ENCODE assay signal across 16 cellular contexts in genomic region chr16:4303973-4304372, GRCh38. TPM values are rescaled to one million over a fixed set of nuclear protein-coding genes. Genes with fewer than 3 reads are reported as not detected.
A peak's percentile ranks its signal among the peaks of the same experiment; 100 is the strongest.
DNase-seq lines count a peak whose midpoint lies in the region; ATAC-seq lines count a peak whose summit lies in the region.
"Had no signal": no experiment of that assay in that cellular context is flagged by ENCODE, and none has a peak within 500 bp of the region (broad histone marks: within the 10 kb centered on the region; RNA-seq: fewer than 3 reads in every experiment).

No MANE protein-coding gene starts in this region.

- peak overlapping the region; percentile 24 for H3K4me3 Mint-ChIP-seq in activated naive CD8-positive, alpha-beta T cell treated with anti-CD3 and anti-CD28 coated beads, Interleukin-2, amount 10 ng/mL, durations not matched to agents 7 days and 5 days
- no peak overlapping the region for H3K4me3 Mint-ChIP-seq in activated naive CD8-positive, alpha-beta T cell treated with anti-CD3 and anti-CD28 coated beads for 36 hours
- no peak overlapping the region for H3K4me3 Mint-ChIP-seq in stimulated activated naive CD8-positive, alpha-beta T cell treated with anti-CD3 and anti-CD28 coated beads, Interleukin-15, amount 100 ng/mL, for 72 hours
- H3K4me3 Mint-ChIP-seq: activated naive CD4-positive, alpha-beta T cell treated with anti-CD3 and anti-CD28 coated beads for 36 hours had no signal

- no peaks in the 10 kb centered on the region for H3K9me3 Mint-ChIP-seq in activated naive CD8-positive, alpha-beta T cell treated with anti-CD3 and anti-CD28 coated beads, Interleukin-2, amount 10 ng/mL, durations not matched to agents 7 days and 5 days
- H3K9me3 Mint-ChIP-seq in activated naive CD8-positive, alpha-beta T cell treated with anti-CD3 and anti-CD28 coated beads for 36 hours: peaks cover 6% of the 10 kb centered on the region
- H3K9me3 Mint-ChIP-seq in stimulated activated naive CD8-positive, alpha-beta T cell treated with anti-CD3 and anti-CD28 coated beads, Interleukin-15, amount 100 ng/mL, for 72 hours: peaks cover 6 to 9% of the 10 kb centered on the region in 2 donors
- H3K9me3 Mint-ChIP-seq: activated naive CD4-positive, alpha-beta T cell treated with anti-CD3 and anti-CD28 coated beads for 36 hours had no signal

- no peak for ATAC-seq in activated naive CD8-positive, alpha-beta T cell treated with anti-CD3 and anti-CD28 coated beads, Interleukin-2, amount 10 ng/mL, durations not matched to agents 7 days and 5 days (ENCODE audit: low read depth)
- ATAC-seq in stimulated activated naive CD8-positive, alpha-beta T cell treated with anti-CD3 and anti-CD28 coated beads, Interleukin-15, amount 100 ng/mL, for 72 hours: no peak
- no peak for ATAC-seq in GM19324 (IDR thresholded peaks at IDR 0.05; ENCODE audit: low FRiP score, unreplicated experiment)
- ATAC-seq: pancreas had no signal

- H3K4me1 Mint-ChIP-seq in activated naive CD8-positive, alpha-beta T cell treated with anti-CD3 and anti-CD28 coated beads, Interleukin-2, amount 10 ng/mL, durations not matched to agents 7 days and 5 days: peaks cover 21% of the 10 kb centered on the region
- peaks cover 13% of the 10 kb centered on the region for H3K4me1 Mint-ChIP-seq in activated naive CD8-positive, alpha-beta T cell treated with anti-CD3 and anti-CD28 coated beads for 36 hours
- peaks cover 38% of the 10 kb centered on the region for H3K4me1 Mint-ChIP-seq in stimulated activated naive CD8-positive, alpha-beta T cell treated with anti-CD3 and anti-CD28 coated beads, Interleukin-15, amount 100 ng/mL, for 72 hours

- H3K36me3 Mint-ChIP-seq in activated naive CD8-positive, alpha-beta T cell treated with anti-CD3 and anti-CD28 coated beads, Interleukin-2, amount 10 ng/mL, durations not matched to agents 7 days and 5 days: peaks cover 4% of the 10 kb centered on the region
- H3K36me3 Mint-ChIP-seq in activated naive CD8-positive, alpha-beta T cell treated with anti-CD3 and anti-CD28 coated beads for 36 hours: peaks cover 18% of the 10 kb centered on the region

- no peak for DNase-seq in activated naive CD8-positive, alpha-beta T cell treated with anti-CD3 and anti-CD28 coated beads, Interleukin-2, amount 10 ng/mL, durations not matched to agents 7 days and 5 days
- DNase-seq in activated naive CD8-positive, alpha-beta T cell treated with anti-CD3 and anti-CD28 coated beads for 36 hours: no peak
- peak; percentile 73 for DNase-seq in NCI-H82 treated with DMSO at 0.1 percent for 48 hours (lab: John Stamatoyannopoulos, UW; ENCODE audit: unreplicated experiment)
- DNase-seq in iPS-NIHi11 (ENCODE audit: low spot score): peak; percentile 5
- peak; percentile 48 for DNase-seq in superior temporal gyrus (ENCODE audit: extremely low spot score)
- DNase-seq in stimulated activated naive CD8-positive, alpha-beta T cell treated with anti-CD3 and anti-CD28 coated beads, Interleukin-15, amount 100 ng/mL, for 72 hours: no peak
- DNase-seq in stimulated activated CD4-positive, alpha-beta T cell treated with anti-CD3 and anti-CD28 coated beads, Interleukin-2, amount 100 ng/mL, for 24 hours: no peak
- DNase-seq: activated naive CD4-positive, alpha-beta T cell treated with anti-CD3 and anti-CD28 coated beads for 36 hours; central memory CD4-positive, alpha-beta T cell; DND-41; NCI-H1092; NCI-H510A; pancreas; SHP77; stimulated activated CD4-positive, alpha-beta T cell treated with anti-CD3 and anti-CD28 coated beads, Interleukin-15, amount 100 ng/mL, for 24 hours had no signal

- POLR2A ChIA-PET in activated naive CD8-positive, alpha-beta T cell treated with anti-CD3 and anti-CD28 coated beads, Interleukin-2, amount 10 ng/mL, durations not matched to agents 7 days and 5 days (lab: Charles Lee): no interaction called here

- peaks cover 1% of the 10 kb centered on the region for H3K27me3 Mint-ChIP-seq in activated naive CD8-positive, alpha-beta T cell treated with anti-CD3 and anti-CD28 coated beads, Interleukin-2, amount 10 ng/mL, durations not matched to agents 7 days and 5 days
- H3K27me3 Mint-ChIP-seq in activated naive CD8-positive, alpha-beta T cell treated with anti-CD3 and anti-CD28 coated beads for 36 hours: no peaks in the 10 kb centered on the region
- no peaks in the 10 kb centered on the region for H3K27me3 Mint-ChIP-seq in stimulated activated naive CD8-positive, alpha-beta T cell treated with anti-CD3 and anti-CD28 coated beads, Interleukin-15, amount 100 ng/mL, for 72 hours

- no peak overlapping the region for H3K27ac Mint-ChIP-seq in activated naive CD8-positive, alpha-beta T cell treated with anti-CD3 and anti-CD28 coated beads, Interleukin-2, amount 10 ng/mL, durations not matched to agents 7 days and 5 days
- H3K27ac Mint-ChIP-seq in activated naive CD8-positive, alpha-beta T cell treated with anti-CD3 and anti-CD28 coated beads for 36 hours: no peak overlapping the region
- no peak overlapping the region for H3K27ac Mint-ChIP-seq in stimulated activated naive CD8-positive, alpha-beta T cell treated with anti-CD3 and anti-CD28 coated beads, Interleukin-15, amount 100 ng/mL, for 72 hours

RNA-seq across cellular contexts. Expression of gene GLIS2, which starts 11.9 kb away (rescaled TPM):
- total RNA-seq in activated naive CD8-positive, alpha-beta T cell treated with anti-CD3 and anti-CD28 coated beads, Interleukin-2, amount 10 ng/mL, durations not matched to agents 7 days and 5 days: under 1 TPM; 0.14 TPM
- total RNA-seq in activated naive CD8-positive, alpha-beta T cell treated with anti-CD3 and anti-CD28 coated beads for 36 hours: under 1 TPM; 0.08 to 0.16 TPM

RNA-seq across cellular contexts. Expression of gene TFAP4, which starts 31.1 kb away (rescaled TPM):
- 10 to 100 TPM; 20.6 to 23.2 TPM for total RNA-seq in activated naive CD8-positive, alpha-beta T cell treated with anti-CD3 and anti-CD28 coated beads, Interleukin-2, amount 10 ng/mL, durations not matched to agents 7 days and 5 days
- 10 to 100 TPM; 44.2 to 44.9 TPM for total RNA-seq in activated naive CD8-positive, alpha-beta T cell treated with anti-CD3 and anti-CD28 coated beads for 36 hours

RNA-seq across cellular contexts. Expression of gene PAM16, which starts 47.1 kb away (rescaled TPM):
- total RNA-seq in activated naive CD8-positive, alpha-beta T cell treated with anti-CD3 and anti-CD28 coated beads, Interleukin-2, amount 10 ng/mL, durations not matched to agents 7 days and 5 days: 10 to 100 TPM; 42.5 to 50.0 TPM
- total RNA-seq in activated naive CD8-positive, alpha-beta T cell treated with anti-CD3 and anti-CD28 coated beads for 36 hours: 10 to 100 TPM; 73.0 to 73.9 TPM

Comparison
In these comparisons a context has a peak if more than half of its experiments do, and no peak if none do; other contexts are left out.
1. DNase-seq: peak in NCI-H82 treated with DMSO at 0.1 percent for 48 hours (single experiment), iPS-NIHi11 (single experiment) and superior temporal gyrus (single experiment); none in activated naive CD8-positive, alpha-beta T cell treated with anti-CD3 and anti-CD28 coated beads, Interleukin-2, amount 10 ng/mL, durations not matched to agents 7 days and 5 days (single experiment), activated naive CD8-positive, alpha-beta T cell treated with anti-CD3 and anti-CD28 coated beads for 36 hours (single experiment), stimulated activated naive CD8-positive, alpha-beta T cell treated with anti-CD3 and anti-CD28 coated beads, Interleukin-15, amount 100 ng/mL, for 72 hours (0 of 2) and stimulated activated CD4-positive, alpha-beta T cell treated with anti-CD3 and anti-CD28 coated beads, Interleukin-2, amount 100 ng/mL, for 24 hours (0 of 2).